Comparison of ENCODE assay signal across 19 cellular contexts in genomic region chr3:181683563-181683962, GRCh38.
DNase-seq lines count a peak whose midpoint lies in the region; ATAC-seq and TF ChIP-seq lines count a peak whose summit lies in the region.
"Had no signal": no experiment of that assay in that cellular context is flagged by ENCODE, and none has a peak within 500 bp of the region (broad histone marks: within the 10 kb centered on the region; RNA-seq: fewer than 3 reads in every experiment).

No MANE protein-coding gene starts in this region.

- peak; percentile 93 for ATAC-seq in GM18907 (IDR thresholded peaks at IDR 0.05; ENCODE audit: unreplicated experiment)
- peak; percentile 61 for ATAC-seq in GM21447 (IDR thresholded peaks at IDR 0.05; ENCODE audit: unreplicated experiment)
- ATAC-seq in HG03060 (IDR thresholded peaks at IDR 0.05; ENCODE audit: low read depth, unreplicated experiment), result peak; percentile 63
- no peak for ATAC-seq in GM18505 (IDR thresholded peaks at IDR 0.05; ENCODE audit: unreplicated experiment)
- no peak for ATAC-seq in HG02840 (IDR thresholded peaks at IDR 0.05; ENCODE audit: low FRiP score, unreplicated experiment)
- ATAC-seq: A549, GM23338, Right ventricle myocardium inferior, T-cell had no signal

- no peak for TF ChIP-seq POLR2A in GM18505 (IDR thresholded peaks at IDR 0.05; ENCODE audit: borderline replicate concordance, extremely low read depth, insufficient read depth, insufficient read length)

- DNase-seq in NCI-H69 (lab: John Stamatoyannopoulos, UW), result peak; percentile 92
- no peak for DNase-seq in GOT3 (lab: John Stamatoyannopoulos, UW)
- no peak for DNase-seq in activated naive CD4-positive, alpha-beta T cell treated with Interleukin-2 at 50 U/mL for 16 hours
- DNase-seq: AML-193, HFFc6, NCI-H1417, NCI-H2029, NCI-H226, NCI-H526, T-cell, T1000 had no signal

Comparison
In these comparisons a context has a peak if more than half of its experiments do, and no peak if none do; other contexts are left out.
1. ATAC-seq: peak in GM18907 (single experiment), GM21447 (single experiment) and HG03060 (single experiment); none in GM18505 (single experiment) and HG02840 (single experiment).